Comparison of ENCODE assay signal across 8 cellular contexts in the genomic region with DNA sequence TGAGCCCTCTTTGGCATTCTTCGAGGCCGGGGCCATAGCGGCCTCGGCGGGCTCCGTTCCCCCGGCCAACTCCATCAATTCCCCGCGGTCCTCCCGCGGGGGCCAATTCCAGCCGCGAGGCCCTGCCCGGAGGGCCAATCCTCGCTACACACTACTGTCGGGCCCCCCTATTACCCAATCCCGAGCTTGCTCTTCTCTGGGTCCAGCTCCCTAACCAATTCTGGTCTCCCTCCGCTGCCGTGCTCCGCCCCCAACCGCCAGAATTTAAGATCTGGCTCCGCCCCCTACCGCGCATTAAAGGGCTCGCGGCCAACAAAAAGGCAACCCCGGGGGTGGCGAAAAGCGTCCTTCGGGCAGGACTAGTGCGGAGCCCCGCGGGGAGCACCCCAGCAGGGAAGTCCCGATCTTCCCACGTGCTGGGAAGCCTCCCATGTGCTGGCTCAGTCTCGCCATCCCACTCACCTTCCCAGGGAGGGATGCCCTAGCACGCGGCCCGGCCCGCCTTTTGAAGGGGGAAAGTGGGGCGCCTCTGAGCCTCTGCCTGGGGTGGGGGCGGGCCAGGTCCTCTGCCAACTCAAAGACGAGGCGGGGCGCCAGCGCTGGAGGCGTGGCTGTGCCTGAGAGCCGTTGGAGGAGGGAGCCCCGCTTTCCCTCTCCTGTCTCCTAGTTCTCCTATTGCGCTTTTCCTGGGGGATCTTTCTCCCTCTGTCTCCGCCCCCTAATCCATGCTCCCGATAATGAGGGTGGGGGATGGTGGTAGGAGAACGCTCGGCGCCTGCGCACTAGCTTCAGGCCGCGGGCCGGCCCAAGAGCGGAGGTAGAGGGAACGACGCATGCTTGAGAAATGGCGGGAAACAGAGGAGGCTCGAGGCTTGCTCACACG. TPM values are rescaled to one million over a fixed set of nuclear protein-coding genes. Genes with fewer than 3 reads are reported as not detected.
DNase-seq lines count a peak whose midpoint lies in the region; ATAC-seq and TF ChIP-seq lines count a peak whose summit lies in the region.

No MANE protein-coding gene starts in this region.

- peaks cover 0 to 14% of the 10 kb centered on the region in 2 donors for H3K4me1 ChIP-seq in ascending aorta
- H3K4me1 ChIP-seq in right cardiac atrium (ENCODE audit: control insufficient read depth, insufficient read depth, low read length), result peaks cover 10% of the 10 kb centered on the region
- no peaks in the 10 kb centered on the region for H3K4me1 ChIP-seq in urinary bladder (ENCODE audit: insufficient read depth)

- peak; percentile 95 to 96 for ATAC-seq in right cardiac atrium

- 2% methylated on average over 65 of the region's 65 CpGs for WGBS in right cardiac atrium
- 1% methylated on average over 65 of the region's 65 CpGs for WGBS in urinary bladder

- H3K4me3 ChIP-seq in ascending aorta (peak overlapping the region; percentile 66 to 72), right cardiac atrium (ENCODE audit: low read length) (peak overlapping the region; percentile 55), urinary bladder (ENCODE audit: low read depth, low read length) (peak overlapping the region; percentile 45)

- H3K27me3 ChIP-seq in ascending aorta (no peaks in the 10 kb centered on the region), right cardiac atrium (ENCODE audit: control insufficient read depth, insufficient read depth) (no peaks in the 10 kb centered on the region)

- H3K9me3 ChIP-seq in ascending aorta (no peaks in the 10 kb centered on the region), right cardiac atrium (ENCODE audit: control insufficient read depth, low read length) (no peaks in the 10 kb centered on the region)

- H3K36me3 ChIP-seq in ascending aorta, result no peaks in the 10 kb centered on the region
- H3K36me3 ChIP-seq in urinary bladder (ENCODE audit: insufficient read depth), result no peaks in the 10 kb centered on the region

- DNase-seq in GM04503 (ENCODE audit: low read depth), result peak; percentile 53
- peak; percentile 67 for DNase-seq in HCEC 1CT
- peak; percentile 96 for DNase-seq in NAMALWA (ENCODE audit: low spot score)
- peak; percentile 79 to 95 (median 89) for DNase-seq in T-helper 2 cell
- peak; percentile 43 to 88 for DNase-seq in ascending aorta (ENCODE audit: low spot score in 2 of 2)
- DNase-seq in right cardiac atrium, result peak; percentile 92 to 95 (median 94)
- DNase-seq in pulmonary artery endothelial cell (ENCODE audit: low read depth, low spot score), result peak; percentile 77

- H3K27ac ChIP-seq in ascending aorta, result peak overlapping the region in 1 of 2 donors; percentile 30
- H3K27ac ChIP-seq in right cardiac atrium (ENCODE audit: low read length), result peak overlapping the region; percentile 76
- H3K27ac ChIP-seq in urinary bladder (ENCODE audit: low read depth), result no peak overlapping the region

- no peak for TF ChIP-seq CTCF in ascending aorta (IDR thresholded peaks at IDR 0.05)

- intact Hi-C loops in ascending aorta (cut with DNase I) (no loop called here), right cardiac atrium (cut with DNase I) (no loop called here)

RNA-seq across cellular contexts. Expression of a gene that starts 3.5 kb away (rescaled TPM):
- 102 TPM for total RNA-seq in ascending aorta
- 10 to 100 TPM in 2 of 4 donors, 1 to 10 TPM in 2; 9.4 to 44.9 (median 12.3) TPM for total RNA-seq in right cardiac atrium
- polyA plus RNA-seq in right cardiac atrium, result 81.6 TPM
- total RNA-seq in pulmonary artery endothelial cell, result 4.8 and 9.1 TPM in 2 replicates
- total RNA-seq in urinary bladder, result 5.7 TPM
- 30.2 TPM for polyA plus RNA-seq in urinary bladder

RNA-seq across cellular contexts. Expression of a gene that starts 19.0 kb away (rescaled TPM):
- not detected for total RNA-seq in ascending aorta
- not detected for total RNA-seq in right cardiac atrium
- not detected for polyA plus RNA-seq in right cardiac atrium
- total RNA-seq in pulmonary artery endothelial cell, result not detected in 2 replicates
- 1.7 TPM for total RNA-seq in urinary bladder
- 10.8 TPM for polyA plus RNA-seq in urinary bladder

RNA-seq across cellular contexts. Expression of a gene that starts 33.6 kb away (rescaled TPM):
- not detected for total RNA-seq in ascending aorta
- total RNA-seq in right cardiac atrium, result under 1 TPM in 3 of 4 donors, not detected in 1; 0.50 to 0.91 (median 0.66) TPM
- 1.9 TPM for polyA plus RNA-seq in right cardiac atrium
- total RNA-seq in pulmonary artery endothelial cell, result not detected in 2 replicates
- total RNA-seq in urinary bladder, result not detected
- polyA plus RNA-seq in urinary bladder, result 2.4 TPM
